12 cellular contexts compared by ENCODE assay signal in the genomic region with DNA sequence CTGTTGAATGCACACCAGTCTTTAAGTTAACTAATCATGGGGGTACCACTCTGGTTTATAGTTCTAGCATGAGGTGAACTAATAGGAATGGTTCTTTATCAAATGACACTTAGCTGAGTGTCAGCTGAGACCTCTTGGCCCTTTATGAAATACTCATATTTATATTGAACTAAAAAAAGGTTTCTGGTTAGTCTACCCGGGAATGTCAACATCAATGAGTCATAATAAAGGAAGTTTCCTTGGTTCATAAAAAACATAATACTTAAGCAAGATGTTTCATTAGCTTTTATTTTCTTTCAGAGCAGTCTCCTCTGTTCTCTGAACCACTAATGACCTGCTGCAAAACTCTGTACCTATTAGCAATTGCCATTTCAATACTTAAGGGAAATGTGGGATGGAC. TPM values are rescaled to one million over a fixed set of nuclear protein-coding genes. Genes with fewer than 3 reads are reported as not detected.
A peak's percentile ranks its signal among the peaks of the same experiment; 100 is the strongest.
DNase-seq lines count a peak whose midpoint lies in the region; ATAC-seq and TF ChIP-seq lines count a peak whose summit lies in the region.
"Had no signal": no experiment of that assay in that cellular context is flagged by ENCODE, and none has a peak within 500 bp of the region (broad histone marks: within the 10 kb centered on the region; RNA-seq: fewer than 3 reads in every experiment).

No MANE protein-coding gene starts in this region.

- ATAC-seq in HCT116 (no peak), Right ventricle myocardium superior (ENCODE audit: poor library complexity) (peak; percentile 53)
- ATAC-seq in natural killer cell treated with Interleukin-12 subunit alpha and Interleukin-12 subunit beta and Interleukin-15 and Interleukin-18, amount 100 ng/mL, for 72 hours: no peak
- ATAC-seq: activated CD8-positive, alpha-beta memory T cell treated with anti-CD3 and anti-CD28 coated beads, Interleukin-2, amount 10 ng/mL, durations not matched to agents 7 days and 5 days had no signal

- no peaks in the 10 kb centered on the region for H4K20me1 ChIP-seq in HCT116 (ENCODE audit: insufficient read depth)

- POLR2A ChIA-PET in HCT116 (lab: Charles Lee): interaction anchor here (1.3 kb wide), 1 partner anchor 14 kb away, joined by 4 read pairs; a partner anchor contains a TSS

- BruUV-seq in HCT116 (replicated peaks; lab: Mats Ljungman, UMichigan): no TSS peak

- H3K9me3 ChIP-seq in HCT116 (ENCODE audit: control insufficient read depth in 1 of 2, insufficient read depth in 1 of 2, low read depth in 1 of 2, low read length in 2 of 2) (no peaks in the 10 kb centered on the region), skeletal muscle satellite cell (replicated peaks; ENCODE audit: low read length) (no peaks in the 10 kb centered on the region)
- H3K9me3 ChIP-seq: right lobe of liver had no signal

- no peaks in the 10 kb centered on the region for H3K9me2 ChIP-seq in HCT116 (ENCODE audit: insufficient read depth)

- no peak for TF ChIP-seq CTCF in HCT116 (IDR thresholded peaks at IDR 0.05 in 2 of 3, conservative IDR thresholded peaks at IDR 0.05 in 1 of 3; ENCODE audit: borderline replicate concordance in 1 of 3, insufficient read depth in 1 of 3, low read depth in 2 of 3, low read length in 2 of 3)

- peaks cover 8 to 10% of the 10 kb centered on the region in 2 experiments for H3K4me1 ChIP-seq in HCT116 (ENCODE audit: control insufficient read depth in 1 of 2, insufficient read depth in 2 of 2, low read length in 2 of 2)
- peaks cover 28% of the 10 kb centered on the region for H3K4me1 ChIP-seq in skeletal muscle satellite cell (ENCODE audit: control insufficient read depth, insufficient read depth, low read length)

- DNase-seq in HCT116 (ENCODE audit: low read depth, low spot score) (no peak), amniotic epithelial cell (ENCODE audit: low read depth) (peak; percentile 82), Right ventricle myocardium superior (no peak), G401 (ENCODE audit: low spot score) (no peak), occipital lobe (lab: John Stamatoyannopoulos, UW) (no peak), HuH-7 (ENCODE audit: low spot score) (no peak)
- DNase-seq in natural killer cell treated with Interleukin-12 subunit alpha and Interleukin-12 subunit beta and Interleukin-15 and Interleukin-18, amount 100 ng/mL, for 72 hours (ENCODE audit: low spot score): no peak
- DNase-seq: activated CD8-positive, alpha-beta memory T cell treated with anti-CD3 and anti-CD28 coated beads, Interleukin-2, amount 10 ng/mL, durations not matched to agents 7 days and 5 days; DMS153; NCI-H2081; right lobe of liver had no signal

- TF ChIP-seq POLR2A in HCT116 (IDR thresholded peaks at IDR 0.05; ENCODE audit: borderline replicate concordance, extremely low read depth, insufficient read depth, insufficient read length): no peak

- H3K27me3 Mint-ChIP-seq in natural killer cell treated with Interleukin-12 subunit alpha and Interleukin-12 subunit beta and Interleukin-15 and Interleukin-18, amount 100 ng/mL, for 72 hours: no peaks in the 10 kb centered on the region

- peaks cover 0 to 21% of the 10 kb centered on the region in 2 donors for H3K4me1 Mint-ChIP-seq in natural killer cell treated with Interleukin-12 subunit alpha and Interleukin-12 subunit beta and Interleukin-15 and Interleukin-18, amount 100 ng/mL, for 72 hours (ENCODE audit: low read depth in 2 of 2)
- H3K4me1 Mint-ChIP-seq: activated CD8-positive, alpha-beta memory T cell treated with anti-CD3 and anti-CD28 coated beads, Interleukin-2, amount 10 ng/mL, durations not matched to agents 7 days and 5 days had no signal

- H3K27ac Mint-ChIP-seq in natural killer cell treated with Interleukin-12 subunit alpha and Interleukin-12 subunit beta and Interleukin-15 and Interleukin-18, amount 100 ng/mL, for 72 hours: peak overlapping the region in 1 of 2 donors; percentile 72
- H3K27ac Mint-ChIP-seq: activated CD8-positive, alpha-beta memory T cell treated with anti-CD3 and anti-CD28 coated beads, Interleukin-2, amount 10 ng/mL, durations not matched to agents 7 days and 5 days had no signal

- no peaks in the 10 kb centered on the region for H3K9me3 Mint-ChIP-seq in natural killer cell treated with Interleukin-12 subunit alpha and Interleukin-12 subunit beta and Interleukin-15 and Interleukin-18, amount 100 ng/mL, for 72 hours

- H3K79me2 ChIP-seq in HCT116 (ENCODE audit: insufficient read depth, low read length): no peaks in the 10 kb centered on the region

- RAD21 ChIA-PET in HCT116 (lab: Charles Lee; ENCODE audit: low non-redundant PET in 1 of 2, low total read pairs in 2 of 2, uncharacterized antibody in 2 of 2, unreplicated experiment in 2 of 2): no interaction called here

- intact Hi-C loops in HCT116 (cut with micrococcal nuclease): no loop called here
- intact Hi-C loops in Right ventricle myocardium superior (cut with DNase I): no loop called here

- no peak for TF ChIP-seq RAD21 in HCT116 (IDR thresholded peaks at IDR 0.05; ENCODE audit: low read depth)

- H3K36me3 ChIP-seq in HCT116 (ENCODE audit: control insufficient read depth in 1 of 2, insufficient read depth in 2 of 2, low read length in 2 of 2) (no peaks in the 10 kb centered on the region), skeletal muscle satellite cell (ENCODE audit: insufficient read depth, low read length) (peaks cover 24% of the 10 kb centered on the region)
- H3K36me3 ChIP-seq: right lobe of liver had no signal

- H2AFZ ChIP-seq in HCT116 (ENCODE audit: low read depth, low read length, poor library complexity, severe bottlenecking): no peak overlapping the region

- CTCF ChIA-PET in HCT116 (lab: Charles Lee): interaction anchor here (1.3 kb wide), 1 partner anchor 14 kb away, joined by 3 read pairs; a partner anchor contains a TSS

- in situ Hi-C loops in G401 (cut with HindIII; ENCODE audit: low sequenced_read_pairs): no loop called here

- no peak overlapping the region for H3K4me3 Mint-ChIP-seq in natural killer cell treated with Interleukin-12 subunit alpha and Interleukin-12 subunit beta and Interleukin-15 and Interleukin-18, amount 100 ng/mL, for 72 hours
- H3K4me3 Mint-ChIP-seq: activated CD8-positive, alpha-beta memory T cell treated with anti-CD3 and anti-CD28 coated beads, Interleukin-2, amount 10 ng/mL, durations not matched to agents 7 days and 5 days had no signal

- no peaks in the 10 kb centered on the region for H3K27me3 ChIP-seq in HCT116 (ENCODE audit: insufficient read depth, low read length)
- H3K27me3 ChIP-seq in skeletal muscle satellite cell (ENCODE audit: control insufficient read depth, insufficient read depth, low read length): no peaks in the 10 kb centered on the region
- H3K27me3 ChIP-seq: right lobe of liver had no signal

- H3K36me3 Mint-ChIP-seq in natural killer cell treated with Interleukin-12 subunit alpha and Interleukin-12 subunit beta and Interleukin-15 and Interleukin-18, amount 100 ng/mL, for 72 hours: no peaks in the 10 kb centered on the region
- H3K36me3 Mint-ChIP-seq: activated CD8-positive, alpha-beta memory T cell treated with anti-CD3 and anti-CD28 coated beads, Interleukin-2, amount 10 ng/mL, durations not matched to agents 7 days and 5 days had no signal

- peak overlapping the region; percentile 7 for H3K4me2 ChIP-seq in HCT116 (ENCODE audit: low read length)
- peak overlapping the region; percentile 62 for H3K4me2 ChIP-seq in skeletal muscle satellite cell (ENCODE audit: low read length)

- no peak overlapping the region for H3K27ac ChIP-seq in HCT116 (ENCODE audit: low read depth, low read length)

- H3K4me3 ChIP-seq in HCT116 (replicated peaks in 1 of 2; ENCODE audit: low read depth in 1 of 2, low read length in 2 of 2): no peak overlapping the region
- peak overlapping the region; percentile 26 for H3K4me3 ChIP-seq in skeletal muscle satellite cell (ENCODE audit: low read length)
- H3K4me3 ChIP-seq: right lobe of liver had no signal

- H3K9ac ChIP-seq in HCT116 (ENCODE audit: low read length): no peak overlapping the region
- H3K9ac ChIP-seq in skeletal muscle satellite cell (ENCODE audit: low read depth, low read length): no peak overlapping the region

TF ChIP-seq in HCT116, 20 proteins besides CTCF, POLR2A, EP300 and RAD21:
- TF ChIP-seq CBX3 (IDR thresholded peaks at IDR 0.05; ENCODE audit: low read depth) (no peak), FOSL1 (IDR thresholded peaks at IDR 0.05; ENCODE audit: low read depth) (peak; percentile 52; the same call in 1 of the 2 replicates), SP1 (IDR thresholded peaks at IDR 0.05; ENCODE audit: low read depth) (0 out of 2 replicates have a peak, but pooled peaks have one; percentile 21), ZNF274 (IDR thresholded peaks at IDR 0.05; ENCODE audit: low read depth, low read length) (no peak), JUND (IDR thresholded peaks at IDR 0.05) (peak; percentile 27; the same call in 1 of the 2 replicates), CEBPB (IDR thresholded peaks at IDR 0.05; ENCODE audit: low read depth) (peak; percentile 41)

RNA-seq across cellular contexts. Expression of a gene that starts 13.7 kb away (rescaled TPM):
- total RNA-seq in HCT116 (2021; ENCODE audit: unreplicated experiment) (5.5 TPM), Right ventricle myocardium superior (29.9 TPM), occipital lobe (23.4 TPM)
- polyA plus RNA-seq in HCT116 (2012): 1.8 and 2.7 TPM in 2 replicates
- total RNA-seq in skeletal muscle satellite cell (2012; rRNA removed): 46.9 and 53.5 TPM in 2 replicates
- total RNA-seq in G401 (2014; rRNA removed; shearing (Covaris generic)): not detected in 2 replicates
- 1 to 10 TPM; 4.0 to 8.5 TPM for total RNA-seq in natural killer cell treated with Interleukin-12 subunit alpha and Interleukin-12 subunit beta and Interleukin-15 and Interleukin-18, amount 100 ng/mL, for 72 hours
- total RNA-seq: activated CD8-positive, alpha-beta memory T cell treated with anti-CD3 and anti-CD28 coated beads, Interleukin-2, amount 10 ng/mL, durations not matched to agents 7 days and 5 days had no signal

RNA-seq across cellular contexts. Expression of a gene that starts 46.8 kb away (rescaled TPM):
- 0.34 TPM for total RNA-seq in HCT116 (2021; ENCODE audit: unreplicated experiment)
- polyA plus RNA-seq in HCT116 (2012): not detected in 2 replicates
- not detected for total RNA-seq in Right ventricle myocardium superior
- total RNA-seq in skeletal muscle satellite cell (2012; rRNA removed): not detected in 2 replicates
- total RNA-seq in G401 (2014; rRNA removed; shearing (Covaris generic)): not detected in 2 replicates
- total RNA-seq in occipital lobe: not detected
- total RNA-seq in natural killer cell treated with Interleukin-12 subunit alpha and Interleukin-12 subunit beta and Interleukin-15 and Interleukin-18, amount 100 ng/mL, for 72 hours: not detected
- total RNA-seq: activated CD8-positive, alpha-beta memory T cell treated with anti-CD3 and anti-CD28 coated beads, Interleukin-2, amount 10 ng/mL, durations not matched to agents 7 days and 5 days had no signal
